In the genomic region with DNA sequence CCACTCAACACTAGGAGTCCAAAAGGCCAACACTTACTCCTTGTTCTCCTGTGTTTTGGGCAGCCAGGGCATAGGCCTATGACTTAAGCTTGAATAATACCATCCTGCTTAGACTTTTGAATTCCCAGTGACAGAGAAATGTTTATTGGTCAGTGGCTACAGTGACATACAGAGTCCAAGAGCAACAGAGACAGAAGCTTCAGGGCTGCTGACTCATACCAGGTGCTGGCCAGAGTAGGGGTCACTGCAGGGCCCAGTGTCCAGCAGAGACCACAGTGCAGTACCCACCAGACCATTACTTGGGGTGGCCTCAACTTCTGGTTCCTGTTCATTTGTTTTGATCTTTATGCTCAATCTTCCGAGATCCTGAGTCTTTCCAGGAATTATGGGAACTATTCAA, we compare ENCODE assay signal across 1 cellular context.
TF ChIP-seq lines count a peak whose summit lies in the region.

No MANE protein-coding gene starts in this region.

TF ChIP-seq in H1, 55 proteins besides CTCF, POLR2A, EP300 and RAD21:
- TF ChIP-seq RXRA (IDR thresholded peaks at IDR 0.05; ENCODE audit: insufficient read depth, low read depth, low read length) (no peak), CTBP2 (IDR thresholded peaks at IDR 0.05; ENCODE audit: borderline replicate concordance, insufficient read depth, insufficient read length, low read length) (no peak), CHD7 (IDR thresholded peaks at IDR 0.05; ENCODE audit: insufficient replicate concordance, low read length) (no peak), JUN (IDR thresholded peaks at IDR 0.05; ENCODE audit: low read depth, low read length) (no peak), ZNF274 (IDR thresholded peaks at IDR 0.05; ENCODE audit: borderline replicate concordance, extremely low read depth, low read length) (no peak), KDM1A (IDR thresholded peaks at IDR 0.05; ENCODE audit: borderline replicate concordance, low read length) (no peak), CHD1 (IDR thresholded peaks at IDR 0.05; ENCODE audit: low read depth, low read length) (no peak), CBX8 (IDR thresholded peaks at IDR 0.05; ENCODE audit: borderline replicate concordance, low read depth, low read length) (no peak), POU5F1 (IDR thresholded peaks at IDR 0.05; ENCODE audit: low read depth, low read length) (no peak), HDAC6 (IDR thresholded peaks at IDR 0.05; ENCODE audit: low read depth, low read length) (no peak), MAFK (IDR thresholded peaks at IDR 0.05; ENCODE audit: low read depth, low read length) (no peak), KDM5A (IDR thresholded peaks at IDR 0.05; ENCODE audit: low read length) (no peak), SIX5 (IDR thresholded peaks at IDR 0.05; ENCODE audit: low read depth, low read length) (no peak), TCF12 (IDR thresholded peaks at IDR 0.05; ENCODE audit: low read depth, low read length) (no peak), POLR2AphosphoS5 (IDR thresholded peaks at IDR 0.05; ENCODE audit: low read depth, low read length) (no peak)
- TF ChIP-seq, protein P1, sequence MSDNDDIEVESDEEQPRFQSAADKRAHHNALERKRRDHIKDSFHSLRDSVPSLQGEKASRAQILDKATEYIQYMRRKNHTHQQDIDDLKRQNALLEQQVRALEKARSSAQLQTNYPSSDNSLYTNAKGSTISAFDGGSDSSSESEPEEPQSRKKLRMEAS (IDR thresholded peaks at IDR 0.05): no peak
- TF ChIP-seq, protein P2, sequence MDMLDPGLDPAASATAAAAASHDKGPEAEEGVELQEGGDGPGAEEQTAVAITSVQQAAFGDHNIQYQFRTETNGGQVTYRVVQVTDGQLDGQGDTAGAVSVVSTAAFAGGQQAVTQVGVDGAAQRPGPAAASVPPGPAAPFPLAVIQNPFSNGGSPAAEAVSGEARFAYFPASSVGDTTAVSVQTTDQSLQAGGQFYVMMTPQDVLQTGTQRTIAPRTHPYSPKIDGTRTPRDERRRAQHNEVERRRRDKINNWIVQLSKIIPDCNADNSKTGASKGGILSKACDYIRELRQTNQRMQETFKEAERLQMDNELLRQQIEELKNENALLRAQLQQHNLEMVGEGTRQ (IDR thresholded peaks at IDR 0.05; ENCODE audit: low read length): no peak
TF ChIP-seq in H1: peak in this region for 0.
